In the genomic region with DNA sequence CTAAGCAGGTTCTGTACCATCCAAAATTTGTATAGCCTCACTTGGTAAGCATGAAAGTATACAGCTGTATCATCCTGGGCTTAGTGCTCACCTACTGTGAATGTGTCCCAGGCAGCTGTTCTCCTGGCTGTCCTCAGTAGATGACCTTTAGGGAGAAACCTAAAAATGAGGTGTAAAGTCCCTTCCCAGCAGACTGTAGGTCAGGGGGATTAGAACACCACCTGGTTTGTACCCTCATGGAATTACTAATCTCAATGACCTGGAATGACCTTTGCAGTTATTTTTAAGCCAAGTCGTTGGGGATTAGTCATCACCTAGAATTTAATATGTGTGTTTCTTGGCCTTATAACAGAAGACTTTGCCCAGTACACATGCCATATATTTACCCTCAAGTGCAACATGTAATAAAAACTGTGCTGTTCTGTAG, we compare ENCODE assay signal across 1 cellular context.
TF ChIP-seq lines count a peak whose summit lies in the region.

No MANE protein-coding gene starts in this region.

TF ChIP-seq in A549, 52 proteins besides CTCF, POLR2A, EP300 and RAD21 (continued from another document):
- TF ChIP-seq, protein P1, sequence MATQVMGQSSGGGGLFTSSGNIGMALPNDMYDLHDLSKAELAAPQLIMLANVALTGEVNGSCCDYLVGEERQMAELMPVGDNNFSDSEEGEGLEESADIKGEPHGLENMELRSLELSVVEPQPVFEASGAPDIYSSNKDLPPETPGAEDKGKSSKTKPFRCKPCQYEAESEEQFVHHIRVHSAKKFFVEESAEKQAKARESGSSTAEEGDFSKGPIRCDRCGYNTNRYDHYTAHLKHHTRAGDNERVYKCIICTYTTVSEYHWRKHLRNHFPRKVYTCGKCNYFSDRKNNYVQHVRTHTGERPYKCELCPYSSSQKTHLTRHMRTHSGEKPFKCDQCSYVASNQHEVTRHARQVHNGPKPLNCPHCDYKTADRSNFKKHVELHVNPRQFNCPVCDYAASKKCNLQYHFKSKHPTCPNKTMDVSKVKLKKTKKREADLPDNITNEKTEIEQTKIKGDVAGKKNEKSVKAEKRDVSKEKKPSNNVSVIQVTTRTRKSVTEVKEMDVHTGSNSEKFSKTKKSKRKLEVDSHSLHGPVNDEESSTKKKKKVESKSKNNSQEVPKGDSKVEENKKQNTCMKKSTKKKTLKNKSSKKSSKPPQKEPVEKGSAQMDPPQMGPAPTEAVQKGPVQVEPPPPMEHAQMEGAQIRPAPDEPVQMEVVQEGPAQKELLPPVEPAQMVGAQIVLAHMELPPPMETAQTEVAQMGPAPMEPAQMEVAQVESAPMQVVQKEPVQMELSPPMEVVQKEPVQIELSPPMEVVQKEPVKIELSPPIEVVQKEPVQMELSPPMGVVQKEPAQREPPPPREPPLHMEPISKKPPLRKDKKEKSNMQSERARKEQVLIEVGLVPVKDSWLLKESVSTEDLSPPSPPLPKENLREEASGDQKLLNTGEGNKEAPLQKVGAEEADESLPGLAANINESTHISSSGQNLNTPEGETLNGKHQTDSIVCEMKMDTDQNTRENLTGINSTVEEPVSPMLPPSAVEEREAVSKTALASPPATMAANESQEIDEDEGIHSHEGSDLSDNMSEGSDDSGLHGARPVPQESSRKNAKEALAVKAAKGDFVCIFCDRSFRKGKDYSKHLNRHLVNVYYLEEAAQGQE (IDR thresholded peaks at IDR 0.05): no peak
- TF ChIP-seq MAFK (IDR thresholded peaks at IDR 0.05; ENCODE audit: partially characterized antibody): no peak
- TF ChIP-seq, protein P2, sequence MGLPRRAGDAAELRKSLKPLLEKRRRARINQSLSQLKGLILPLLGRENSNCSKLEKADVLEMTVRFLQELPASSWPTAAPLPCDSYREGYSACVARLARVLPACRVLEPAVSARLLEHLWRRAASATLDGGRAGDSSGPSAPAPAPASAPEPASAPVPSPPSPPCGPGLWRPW (IDR thresholded peaks at IDR 0.05): no peak
